In the genomic region with DNA sequence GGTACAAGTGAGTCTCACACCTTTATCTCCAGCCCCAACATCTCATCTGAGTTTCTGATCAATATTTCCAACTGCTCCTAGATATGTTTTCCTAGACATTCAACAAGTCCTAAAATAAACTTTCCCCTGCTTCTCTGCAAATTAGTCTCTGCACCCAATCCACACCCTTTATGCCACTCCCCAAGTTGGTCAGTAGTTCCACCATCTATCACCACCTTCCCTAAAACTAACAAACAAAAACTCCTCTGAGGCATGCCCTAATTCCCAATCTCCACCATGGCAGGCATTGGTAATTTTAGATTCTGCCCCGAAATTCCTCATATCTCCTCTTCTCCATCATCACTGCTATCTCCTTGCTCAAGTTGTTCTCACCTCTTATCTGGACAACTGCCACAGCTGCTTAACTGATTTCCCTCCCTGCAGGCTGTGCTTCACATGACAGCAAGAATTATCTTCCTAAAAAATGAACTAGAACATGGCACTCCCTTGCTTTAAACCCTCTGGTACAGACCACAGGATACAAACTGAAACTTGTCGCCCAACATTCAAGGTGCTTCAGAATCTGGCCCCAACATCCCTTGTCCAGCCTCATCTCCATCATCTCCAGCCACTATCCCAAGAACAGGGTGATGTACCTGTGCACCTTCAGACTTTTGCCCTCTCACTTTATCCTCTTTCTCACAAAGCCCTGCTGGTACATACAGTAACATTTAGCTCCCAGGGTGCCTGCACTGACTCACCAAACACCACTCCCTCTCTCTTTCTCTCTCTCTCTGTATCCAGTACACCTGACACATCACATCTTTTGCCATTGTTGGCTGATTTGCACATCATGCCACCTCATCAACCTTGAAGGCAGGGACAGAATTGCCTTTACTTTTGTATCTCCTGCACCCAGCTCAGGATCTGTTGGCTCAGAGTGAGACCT, we compare ENCODE assay signal across 1 cellular context.
TF ChIP-seq lines count a peak whose summit lies in the region.

No MANE protein-coding gene starts in this region.

TF ChIP-seq in IMR-90, 13 proteins besides CTCF, POLR2A, EP300 and RAD21:
- no peak for TF ChIP-seq MAFK (IDR thresholded peaks at IDR 0.05; ENCODE audit: low read depth, low read length)
- no peak for TF ChIP-seq RFX5 (IDR thresholded peaks at IDR 0.05; ENCODE audit: low read depth, low read length)
- TF ChIP-seq, protein P1, sequence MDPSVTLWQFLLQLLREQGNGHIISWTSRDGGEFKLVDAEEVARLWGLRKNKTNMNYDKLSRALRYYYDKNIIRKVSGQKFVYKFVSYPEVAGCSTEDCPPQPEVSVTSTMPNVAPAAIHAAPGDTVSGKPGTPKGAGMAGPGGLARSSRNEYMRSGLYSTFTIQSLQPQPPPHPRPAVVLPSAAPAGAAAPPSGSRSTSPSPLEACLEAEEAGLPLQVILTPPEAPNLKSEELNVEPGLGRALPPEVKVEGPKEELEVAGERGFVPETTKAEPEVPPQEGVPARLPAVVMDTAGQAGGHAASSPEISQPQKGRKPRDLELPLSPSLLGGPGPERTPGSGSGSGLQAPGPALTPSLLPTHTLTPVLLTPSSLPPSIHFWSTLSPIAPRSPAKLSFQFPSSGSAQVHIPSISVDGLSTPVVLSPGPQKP (IDR thresholded peaks at IDR 0.05; ENCODE audit: borderline replicate concordance, low read depth, low read length) = no peak
- TF ChIP-seq NFE2L2 (IDR thresholded peaks at IDR 0.05; ENCODE audit: low read depth, low read length) = no peak
- no peak for TF ChIP-seq CHD1 (IDR thresholded peaks at IDR 0.05; ENCODE audit: low read depth, low read length)
- no peak for TF ChIP-seq MAZ (IDR thresholded peaks at IDR 0.05; ENCODE audit: borderline replicate concordance, low read depth, low read length)
- no peak for TF ChIP-seq CEBPB (IDR thresholded peaks at IDR 0.05; ENCODE audit: low read depth, low read length)
- no peak for TF ChIP-seq BHLHE40 (IDR thresholded peaks at IDR 0.05; ENCODE audit: low read depth, low read length)
- TF ChIP-seq, protein P2, sequence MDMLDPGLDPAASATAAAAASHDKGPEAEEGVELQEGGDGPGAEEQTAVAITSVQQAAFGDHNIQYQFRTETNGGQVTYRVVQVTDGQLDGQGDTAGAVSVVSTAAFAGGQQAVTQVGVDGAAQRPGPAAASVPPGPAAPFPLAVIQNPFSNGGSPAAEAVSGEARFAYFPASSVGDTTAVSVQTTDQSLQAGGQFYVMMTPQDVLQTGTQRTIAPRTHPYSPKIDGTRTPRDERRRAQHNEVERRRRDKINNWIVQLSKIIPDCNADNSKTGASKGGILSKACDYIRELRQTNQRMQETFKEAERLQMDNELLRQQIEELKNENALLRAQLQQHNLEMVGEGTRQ (IDR thresholded peaks at IDR 0.05; ENCODE audit: low read depth, low read length) = no peak
- TF ChIP-seq SMC3 (IDR thresholded peaks at IDR 0.05; ENCODE audit: low read depth, low read length) = no peak
- no peak for TF ChIP-seq FOS (IDR thresholded peaks at IDR 0.05; ENCODE audit: low read depth, low read length)
- TF ChIP-seq MXI1 (IDR thresholded peaks at IDR 0.05; ENCODE audit: borderline replicate concordance, low read depth, low read length) = no peak
- no peak for TF ChIP-seq RCOR1 (IDR thresholded peaks at IDR 0.05; ENCODE audit: insufficient replicate concordance, low read length)
